Comparison of ENCODE assay signal across 24 cellular contexts in the genomic region with DNA sequence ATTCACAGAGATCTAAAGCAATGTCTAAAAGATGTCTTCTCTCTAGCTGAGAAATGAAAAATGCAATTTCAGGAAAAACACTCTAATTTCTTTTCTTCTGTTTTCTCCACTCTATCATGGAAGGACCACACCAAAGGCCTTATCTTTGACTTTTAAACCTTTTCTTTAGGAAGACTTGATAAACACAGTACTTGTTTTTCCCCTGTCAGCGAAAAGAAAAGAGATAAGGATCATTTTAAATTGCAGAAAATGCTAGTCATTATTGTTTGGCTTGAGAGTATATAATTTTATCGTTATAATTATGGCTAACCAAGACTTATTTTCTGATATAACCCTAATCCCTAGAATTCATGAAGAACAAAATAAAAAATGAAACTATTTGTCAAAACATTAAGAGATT.
DNase-seq lines count a peak whose midpoint lies in the region; ATAC-seq, FAIRE-seq and TF ChIP-seq lines count a peak whose summit lies in the region.
"Had no signal": no experiment of that assay in that cellular context is flagged by ENCODE, and none has a peak within 500 bp of the region (broad histone marks: within the 10 kb centered on the region; RNA-seq: fewer than 3 reads in every experiment).

No MANE protein-coding gene starts in this region.

- no peaks in the 10 kb centered on the region for H3K27me3 ChIP-seq in endodermal cell (ENCODE audit: control insufficient read depth, insufficient read depth, low read length, poor library complexity, severe bottlenecking)
- H3K27me3 ChIP-seq in neural progenitor cell: no peaks in the 10 kb centered on the region
- H3K27me3 ChIP-seq in ascending aorta: no peaks in the 10 kb centered on the region
- H3K27me3 ChIP-seq: BLaER1 treated with 17β-estradiol and CSF1 and Interleukin-3, amounts not matched to agents 10 nM and 100 nM had no signal

- POLR2A ChIA-PET in A549 (lab: Yijun Ruan, JAX): no interaction called here

- H3K4me1 Mint-ChIP-seq in endodermal cell: peaks cover 34% of the 10 kb centered on the region
- peaks cover 19% of the 10 kb centered on the region for H3K4me1 Mint-ChIP-seq in nephron
- peaks cover 44% of the 10 kb centered on the region for H3K4me1 Mint-ChIP-seq in neural progenitor cell
- H3K4me1 Mint-ChIP-seq: B cell had no signal

- H3K4me1 ChIP-seq in A549 (no peaks in the 10 kb centered on the region), endodermal cell (ENCODE audit: control insufficient read depth, insufficient read depth, low read length) (peaks cover 6% of the 10 kb centered on the region), neural progenitor cell (peaks cover 60% of the 10 kb centered on the region), ascending aorta (no peaks in the 10 kb centered on the region)
- H3K4me1 ChIP-seq: Caco-2 had no signal

- no peak for ATAC-seq in A549
- ATAC-seq: CD8-positive, alpha-beta T cell had no signal

- H3K36me3 Mint-ChIP-seq in endodermal cell (ENCODE audit: low read depth) (no peaks in the 10 kb centered on the region), nephron (ENCODE audit: low read depth) (no peaks in the 10 kb centered on the region), neural progenitor cell (no peaks in the 10 kb centered on the region)
- H3K36me3 Mint-ChIP-seq: CD8-positive, alpha-beta T cell had no signal

- DNase-seq in A549 (ENCODE audit: low read depth in 1 of 2, low spot score in 1 of 2): no peak
- DNase-seq in endodermal cell: no peak
- no peak for DNase-seq in neural progenitor cell (ENCODE audit: low spot score)
- no peak for DNase-seq in superior temporal gyrus (ENCODE audit: extremely low spot score)
- no peak for DNase-seq in ascending aorta (ENCODE audit: low spot score in 2 of 2)
- DNase-seq in activated gamma-delta T cell treated with Interleukin-2 at 50 U/mL for 16 hours: no peak
- no peak for DNase-seq in HT-29 (ENCODE audit: low spot score)
- DNase-seq: 8988T; AML-193; Caco-2; Calu3; CD4-positive, alpha-beta T cell; CD8-positive, alpha-beta T cell; DMS79 treated with DMSO at 0.1 percent for 48 hours; GF-D8 had no signal

- H3K79me2 ChIP-seq in neural progenitor cell (ENCODE audit: low read depth): no peaks in the 10 kb centered on the region

- H3K4me3 ChIP-seq in A549: no peak overlapping the region
- H3K4me3 ChIP-seq in endodermal cell (ENCODE audit: low read length): no peak overlapping the region
- H3K4me3 ChIP-seq in neural progenitor cell: no peak overlapping the region
- no peak overlapping the region for H3K4me3 ChIP-seq in ascending aorta
- H3K4me3 ChIP-seq: BLaER1 treated with 17β-estradiol and CSF1 and Interleukin-3, amounts not matched to agents 10 nM and 100 nM had no signal

- intact Hi-C loops in ascending aorta (cut with DNase I): no loop called here

- peak overlapping the region; percentile 44 for H2AFZ ChIP-seq in neural progenitor cell (replicated peaks)

- H3K9me3 ChIP-seq in A549: no peaks in the 10 kb centered on the region
- no peaks in the 10 kb centered on the region for H3K9me3 ChIP-seq in endodermal cell (ENCODE audit: control insufficient read depth, low read length)
- H3K9me3 ChIP-seq in neural progenitor cell (ENCODE audit: low read depth): no peaks in the 10 kb centered on the region
- no peaks in the 10 kb centered on the region for H3K9me3 ChIP-seq in ascending aorta
- H3K9me3 ChIP-seq: BLaER1 treated with 17β-estradiol and CSF1 and Interleukin-3, amounts not matched to agents 10 nM and 100 nM; Caco-2 had no signal

- no peak overlapping the region for H3K27ac ChIP-seq in A549
- peak overlapping the region; percentile 72 for H3K27ac ChIP-seq in endodermal cell (ENCODE audit: low read depth, low read length)
- peak overlapping the region; percentile 33 for H3K27ac ChIP-seq in neural progenitor cell
- no peak overlapping the region for H3K27ac ChIP-seq in ascending aorta
- H3K27ac ChIP-seq: BLaER1 treated with 17β-estradiol and CSF1 and Interleukin-3, amounts not matched to agents 10 nM and 100 nM; C4-2B had no signal

- H3K9ac ChIP-seq in endodermal cell (ENCODE audit: extremely low read depth, low read length, poor library complexity, severe bottlenecking) (no peak overlapping the region), neural progenitor cell (no peak overlapping the region)
- H3K9ac ChIP-seq: BLaER1 treated with 17β-estradiol and CSF1 and Interleukin-3, amounts not matched to agents 10 nM and 100 nM had no signal

- H3K36me3 ChIP-seq in endodermal cell (ENCODE audit: control insufficient read depth, insufficient read depth, low read length) (no peaks in the 10 kb centered on the region), neural progenitor cell (peaks cover 5% of the 10 kb centered on the region), ascending aorta (no peaks in the 10 kb centered on the region)
- H3K36me3 ChIP-seq: BLaER1 treated with 17β-estradiol and CSF1 and Interleukin-3, amounts not matched to agents 10 nM and 100 nM had no signal

- peaks cover 9% of the 10 kb centered on the region for H3F3A ChIP-seq in neural progenitor cell (ENCODE audit: low read depth)

- H3K4me2 ChIP-seq in A549 (no peak overlapping the region), neural progenitor cell (peak overlapping the region; percentile 50)
- H3K4me2 ChIP-seq: BLaER1 treated with 17β-estradiol and CSF1 and Interleukin-3, amounts not matched to agents 10 nM and 100 nM had no signal

- no peak for TF ChIP-seq POLR2A in A549 (IDR thresholded peaks at IDR 0.05; ENCODE audit: low read length)

- CTCF ChIA-PET in A549 (lab: Yijun Ruan, JAX): no interaction called here

- H3K27ac Mint-ChIP-seq in endodermal cell: no peak overlapping the region
- peak overlapping the region; percentile 12 to 66 (median 14) for H3K27ac Mint-ChIP-seq in nephron
- H3K27ac Mint-ChIP-seq in neural progenitor cell: peak overlapping the region; percentile 93
- H3K27ac Mint-ChIP-seq: B cell; CD4-positive, alpha-beta T cell; CD8-positive, alpha-beta T cell had no signal

- FAIRE-seq in A549 (lab: Jason Lieb, UNC): peak; percentile 28
- FAIRE-seq: A204.1, D721Med, G401.6, GM12891, GM19239 had no signal

- WGBS in A549 (ENCODE audit: missing lambda C conversion rate): 2% methylated on average over 2 of the region's 2 CpGs
- 69% methylated on average over 2 of the region's 2 CpGs; no CpG with 5 or more reads in 1 of the 2 experiments for WGBS in endodermal cell (ENCODE audit: insufficient coverage in 1 of 2, insufficient read length in 1 of 2), 2 experiments

- TF ChIP-seq CTCF in A549 (IDR thresholded peaks at IDR 0.05) (no peak), endodermal cell (conservative IDR thresholded peaks at IDR 0.05) (no peak), nephron (IDR thresholded peaks at IDR 0.05; ENCODE audit: unreplicated experiment in 3 of 3) (no peak), neural progenitor cell (IDR thresholded peaks at IDR 0.05) (no peak), ascending aorta (IDR thresholded peaks at IDR 0.05) (no peak)

- H4K20me1 ChIP-seq in neural progenitor cell (ENCODE audit: low read depth): no peaks in the 10 kb centered on the region
- H4K20me1 ChIP-seq: BLaER1 treated with 17β-estradiol and CSF1 and Interleukin-3, amounts not matched to agents 10 nM and 100 nM had no signal

- H3K4me3 Mint-ChIP-seq in endodermal cell: no peak overlapping the region
- H3K4me3 Mint-ChIP-seq in nephron: no peak overlapping the region
- no peak overlapping the region for H3K4me3 Mint-ChIP-seq in neural progenitor cell
- H3K4me3 Mint-ChIP-seq: B cell; CD4-positive, alpha-beta T cell; CD8-positive, alpha-beta T cell had no signal

- no peak for TF ChIP-seq RAD21 in A549 (conservative IDR thresholded peaks at IDR 0.05 in 1 of 2, IDR thresholded peaks at IDR 0.05 in 1 of 2)

- no peak for TF ChIP-seq EP300 in A549 (IDR thresholded peaks at IDR 0.05)

- H3K9me3 Mint-ChIP-seq in endodermal cell: peaks cover 2% of the 10 kb centered on the region
- no peaks in the 10 kb centered on the region for H3K9me3 Mint-ChIP-seq in nephron
- no peaks in the 10 kb centered on the region for H3K9me3 Mint-ChIP-seq in neural progenitor cell

- H3K27me3 Mint-ChIP-seq in endodermal cell (ENCODE audit: insufficient read depth): no peaks in the 10 kb centered on the region
- no peaks in the 10 kb centered on the region for H3K27me3 Mint-ChIP-seq in nephron (ENCODE audit: low read depth)
- H3K27me3 Mint-ChIP-seq in neural progenitor cell (ENCODE audit: insufficient read depth, low read depth): no peaks in the 10 kb centered on the region
- H3K27me3 Mint-ChIP-seq: B cell; CD4-positive, alpha-beta T cell had no signal

TF ChIP-seq in A549, 52 proteins besides CTCF, POLR2A, EP300 and RAD21:
- TF ChIP-seq NR3C1 (IDR thresholded peaks at IDR 0.05): no peak
- peak; percentile 20 for TF ChIP-seq MAFK (IDR thresholded peaks at IDR 0.05; ENCODE audit: partially characterized antibody)

Comparison
In these comparisons a context has a peak if more than half of its experiments do, and no peak if none do; other contexts are left out.
1. H3K27ac ChIP-seq: peak in endodermal cell (single experiment) and neural progenitor cell (single experiment); none in A549 (0 of 2) and ascending aorta (0 of 2).